Comparison of ENCODE assay signal across 9 cellular contexts in the genomic region with DNA sequence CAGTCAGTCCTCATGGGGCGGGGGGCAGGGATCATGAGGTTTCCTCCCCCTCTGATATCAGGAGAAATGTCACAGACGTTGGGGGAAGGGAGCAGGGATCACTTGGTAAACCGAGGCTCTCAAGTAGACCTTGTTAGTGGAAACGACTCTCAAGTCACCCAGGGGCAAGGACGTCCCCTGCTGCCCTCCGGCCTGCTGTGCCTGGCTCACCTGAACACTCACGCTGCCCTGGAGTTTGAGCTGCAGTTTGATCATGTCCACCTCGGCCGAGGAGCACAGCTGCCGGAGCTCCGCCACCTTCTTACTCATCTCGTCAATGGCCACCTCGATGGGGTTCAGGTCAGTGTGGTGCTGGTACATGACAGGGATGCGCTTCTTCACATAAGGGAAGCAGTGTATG. TPM values are rescaled to one million over a fixed set of nuclear protein-coding genes. Genes with fewer than 3 reads are reported as not detected.
"Had no signal": no experiment of that assay in that cellular context is flagged by ENCODE, and none has a peak within 500 bp of the region (broad histone marks: within the 10 kb centered on the region; RNA-seq: fewer than 3 reads in every experiment).

No MANE protein-coding gene starts in this region.

- ATAC-seq: HepG2, K562 had no signal

- H3K27ac ChIP-seq: HL-60 had no signal

- H3K4me3 ChIP-seq: K562 had no signal

- H3K4me3 Mint-ChIP-seq: IgD-negative memory B cell had no signal

- H3K27me3 Mint-ChIP-seq: IgD-negative memory B cell had no signal

- H3K4me1 Mint-ChIP-seq: IgD-negative memory B cell had no signal

- H3K9me3 Mint-ChIP-seq: IgD-negative memory B cell had no signal

- DNase-seq: IMR-90, KBM-7, KG1 had no signal

- H3K27ac Mint-ChIP-seq: IgD-negative memory B cell had no signal

RNA-seq across cellular contexts. Expression of a gene that starts 47.6 kb away (rescaled TPM):
- total RNA-seq: HT-29, HT1080, IMR-90, K562 had no signal
- polyA plus RNA-seq: IgD-negative memory B cell, IMR-90, K562 had no signal
